Comparison of ENCODE assay signal across 25 cellular contexts in genomic region chr20:62772618-62772993, GRCh38. TPM values are rescaled to one million over a fixed set of nuclear protein-coding genes. Genes with fewer than 3 reads are reported as not detected.
DNase-seq lines count a peak whose midpoint lies in the region; FAIRE-seq and TF ChIP-seq lines count a peak whose summit lies in the region.
"Had no signal": no experiment of that assay in that cellular context is flagged by ENCODE, and none has a peak within 500 bp of the region (broad histone marks: within the 10 kb centered on the region; RNA-seq: fewer than 3 reads in every experiment).

No MANE protein-coding gene starts in this region.

- H3K4me3 Mint-ChIP-seq in astrocyte (ENCODE audit: unreplicated experiment) = no peak overlapping the region
- H3K4me3 Mint-ChIP-seq: B cell; stimulated activated naive CD8-positive, alpha-beta T cell treated with anti-CD3 and anti-CD28 coated beads, Interleukin-15, amount 100 ng/mL, for 72 hours had no signal

- H4K20me1 ChIP-seq in astrocyte (ENCODE audit: insufficient read depth, low read length) = no peaks in the 10 kb centered on the region

- H2AFZ ChIP-seq in astrocyte (ENCODE audit: low read depth, low read length) = no peak overlapping the region

- DNase-seq in NCI-H2171 treated with DMSO at 0.1 percent for 48 hours (lab: John Stamatoyannopoulos, UW) = peak; percentile 55
- no peak for DNase-seq in NCI-H2171 (lab: John Stamatoyannopoulos, UW)
- no peak for DNase-seq in astrocyte (ENCODE audit: low read depth)
- DNase-seq in left kidney (ENCODE audit: low read depth, low spot score) = peak; percentile 64
- DNase-seq in HTR-8/SVneo (ENCODE audit: insufficient read length, low spot score) = no peak
- DNase-seq in DMS53 (lab: John Stamatoyannopoulos, UW) = no peak
- DNase-seq in SHP77 (lab: John Stamatoyannopoulos, UW) = no peak
- DNase-seq: 8988T; activated CD4-positive, alpha-beta T cell treated with anti-CD3 and anti-CD28 coated beads, Interleukin-2, amount 50 U/mL, for 48 hours; activated gamma-delta T cell; activated T-cell treated with anti-CD3 and anti-CD28 coated beads for 4 hours; amniotic stem cell; Calu3; HCEC 1CT; NCI-H2107; NCI-H526; SHP77 treated with DMSO at 0.1 percent for 48 hours; stimulated activated CD4-positive, alpha-beta T cell treated with anti-CD3 and anti-CD28 coated beads, Interleukin-2, amount 100 ng/mL, for 48 hours; stimulated activated naive CD8-positive, alpha-beta T cell treated with anti-CD3 and anti-CD28 coated beads, Interleukin-15, amount 100 ng/mL, for 72 hours; T-helper 2 cell had no signal

- H3K9me3 Mint-ChIP-seq in astrocyte (ENCODE audit: unreplicated experiment) = no peaks in the 10 kb centered on the region
- H3K9me3 Mint-ChIP-seq: stimulated activated naive CD8-positive, alpha-beta T cell treated with anti-CD3 and anti-CD28 coated beads, Interleukin-15, amount 100 ng/mL, for 72 hours had no signal

- no peaks in the 10 kb centered on the region for H3K36me3 Mint-ChIP-seq in astrocyte (ENCODE audit: low read depth, unreplicated experiment)

- TF ChIP-seq CTCF in astrocyte (IDR thresholded peaks at IDR 0.05; ENCODE audit: insufficient read depth, low read depth, low read length) = no peak

- H3K36me3 ChIP-seq in astrocyte (ENCODE audit: insufficient read depth, low read length) (no peaks in the 10 kb centered on the region), subcutaneous abdominal adipose tissue (ENCODE audit: control insufficient read depth in 5 of 5, insufficient read depth in 5 of 5, low read length in 5 of 5) (no peaks in the 10 kb centered on the region)
- H3K36me3 ChIP-seq: gastrocnemius medialis had no signal

- FAIRE-seq in astrocyte (lab: Jason Lieb, UNC) (no peak), HTR-8/SVneo (lab: Jason Lieb, UNC) (no peak)

- peaks cover 36% of the 10 kb centered on the region for H3K27me3 Mint-ChIP-seq in astrocyte (ENCODE audit: low read depth, unreplicated experiment)
- H3K27me3 Mint-ChIP-seq: stimulated activated naive CD8-positive, alpha-beta T cell treated with anti-CD3 and anti-CD28 coated beads, Interleukin-15, amount 100 ng/mL, for 72 hours had no signal

- H3K4me1 ChIP-seq in astrocyte (ENCODE audit: insufficient read depth, low read length) (peaks cover 19% of the 10 kb centered on the region), subcutaneous abdominal adipose tissue (ENCODE audit: control insufficient read depth in 5 of 5, insufficient read depth in 5 of 5, low read length in 5 of 5) (peaks cover 5 to 37% (median 30%) of the 10 kb centered on the region in 5 donors)

- H3K9me3 ChIP-seq in astrocyte (ENCODE audit: insufficient read depth, low read depth, low read length) (no peaks in the 10 kb centered on the region), subcutaneous abdominal adipose tissue (ENCODE audit: control insufficient read depth in 5 of 5, low read length in 5 of 5) (peaks cover 0 to 3% (median 0%) of the 10 kb centered on the region in 5 donors)
- H3K9me3 ChIP-seq: gastrocnemius medialis, psoas muscle had no signal

- no peaks in the 10 kb centered on the region for H3K4me1 Mint-ChIP-seq in astrocyte (ENCODE audit: low read depth, unreplicated experiment)

- no peak overlapping the region for H3K27ac ChIP-seq in astrocyte (ENCODE audit: low read depth, low read length)
- H3K27ac ChIP-seq in subcutaneous abdominal adipose tissue (ENCODE audit: low read depth, low read length) = peak overlapping the region; percentile 46
- H3K27ac ChIP-seq: gastrocnemius medialis, psoas muscle had no signal

- H3K9ac ChIP-seq in astrocyte (ENCODE audit: low read length) (no peak overlapping the region), subcutaneous abdominal adipose tissue (ENCODE audit: low read length in 5 of 5) (no peak overlapping the region)

- no peaks in the 10 kb centered on the region for H3K79me2 ChIP-seq in astrocyte (ENCODE audit: insufficient read depth, low read length)

- H3K4me3 ChIP-seq in astrocyte (ENCODE audit: insufficient read depth, low read depth, low read length) (no peak overlapping the region), subcutaneous abdominal adipose tissue (ENCODE audit: low read depth in 1 of 5, low read length in 5 of 5) (no peak overlapping the region)
- H3K4me3 ChIP-seq: gastrocnemius medialis, psoas muscle, skin epidermis had no signal

- peak overlapping the region; percentile 42 for H3K27ac Mint-ChIP-seq in astrocyte (ENCODE audit: unreplicated experiment)
- H3K27ac Mint-ChIP-seq: B cell had no signal

- H3K27me3 ChIP-seq in astrocyte (ENCODE audit: insufficient read depth, low read length) (peaks cover 11% of the 10 kb centered on the region), subcutaneous abdominal adipose tissue (ENCODE audit: control insufficient read depth in 5 of 5, insufficient read depth in 4 of 5, low read length in 5 of 5) (peaks cover 0 to 18% (median 11%) of the 10 kb centered on the region in 5 donors)

- H3K4me2 ChIP-seq in astrocyte (ENCODE audit: low read length) = no peak overlapping the region

RNA-seq across cellular contexts. Expression of gene MRGBP, which starts 23.7 kb away (rescaled TPM):
- 18.7 and 19.3 TPM in 2 replicates for total RNA-seq in astrocyte

RNA-seq across cellular contexts. Expression of gene OGFR, which starts 32.0 kb away (rescaled TPM):
- 93.4 and 96.5 TPM in 2 replicates for total RNA-seq in astrocyte

RNA-seq across cellular contexts. Expression of gene COL9A3, which starts 44.2 kb away (rescaled TPM):
- total RNA-seq in astrocyte = 43.0 and 54.3 TPM in 2 replicates

Comparison
In these comparisons a context has a peak if more than half of its experiments do, and no peak if none do; other contexts are left out.
1. DNase-seq: peak in NCI-H2171 treated with DMSO at 0.1 percent for 48 hours (single experiment) and left kidney (single experiment); none in NCI-H2171 (single experiment), astrocyte (single experiment), HTR-8/SVneo (single experiment), DMS53 (single experiment) and SHP77 (0 of 2).